17 cellular contexts compared by ENCODE assay signal in the genomic region with DNA sequence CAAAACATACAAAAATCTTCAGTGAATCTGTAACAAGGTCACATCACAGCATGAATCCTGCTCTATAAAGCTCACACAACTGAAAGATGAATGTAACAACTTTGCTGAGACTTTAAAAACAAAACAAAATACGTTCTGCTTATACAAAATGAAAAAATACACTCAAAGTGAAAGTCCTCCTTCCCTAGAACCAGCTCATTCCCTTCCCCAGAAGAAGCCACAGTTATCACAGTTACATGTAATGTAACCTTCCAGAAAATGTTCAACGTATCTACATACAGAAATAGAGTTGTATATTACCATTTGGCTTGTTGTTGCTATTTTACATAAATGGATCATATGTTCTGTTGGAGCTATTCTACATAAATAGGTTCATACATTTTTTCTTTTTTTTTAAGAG. TPM values are rescaled to one million over a fixed set of nuclear protein-coding genes. Genes with fewer than 3 reads are reported as not detected.
DNase-seq lines count a peak whose midpoint lies in the region; ATAC-seq, FAIRE-seq and TF ChIP-seq lines count a peak whose summit lies in the region.
"Had no signal": no experiment of that assay in that cellular context is flagged by ENCODE, and none has a peak within 500 bp of the region (broad histone marks: within the 10 kb centered on the region; RNA-seq: fewer than 3 reads in every experiment).

No MANE protein-coding gene starts in this region.

- H2AFZ ChIP-seq in neural cell (ENCODE audit: low read depth, low read length): no peak overlapping the region
- H2AFZ ChIP-seq: GM23338 had no signal

- no peaks in the 10 kb centered on the region for H3K27me3 Mint-ChIP-seq in activated T-helper 2 cell treated with anti-CD3 and anti-CD28 coated beads, Interferon-gamma antibody, Interleukin-2, Interleukin-4, amounts not matched to agents 10 μg/mL and 5 μg/mL and 100 μg/mL, durations not matched to agents 14 hours and 24 hours and 36 hours (ENCODE audit: low read depth)

- H3K4me1 Mint-ChIP-seq in activated T-helper 2 cell treated with anti-CD3 and anti-CD28 coated beads, Interferon-gamma antibody, Interleukin-2, Interleukin-4, amounts not matched to agents 10 μg/mL and 5 μg/mL and 100 μg/mL, durations not matched to agents 14 hours and 24 hours and 36 hours (ENCODE audit: low read depth): peaks cover 70% of the 10 kb centered on the region

- TF ChIP-seq RAD21 in neural cell (conservative IDR thresholded peaks at IDR 0.05): no peak

- peak; percentile 8 to 22 for ATAC-seq in activated CD4-positive, CD25-positive, alpha-beta regulatory T cell treated with anti-CD3 and anti-CD28 coated beads, Interleukin-2, amount 50 U/mL, for 24 hours
- ATAC-seq: GM23338, right cardiac atrium had no signal

- H3K4me2 ChIP-seq in neural cell (ENCODE audit: low read length): peak overlapping the region; percentile 86

- no peak overlapping the region for H3K9ac ChIP-seq in neural cell (ENCODE audit: low read length)

- TF ChIP-seq EP300 in neural cell (conservative IDR thresholded peaks at IDR 0.05; ENCODE audit: poor library complexity, severe bottlenecking): no peak

- H3K9me2 ChIP-seq in neural cell (ENCODE audit: insufficient read depth, low read length): no peaks in the 10 kb centered on the region

- no peak overlapping the region for H3K27ac ChIP-seq in neural cell (ENCODE audit: low read length)
- no peak overlapping the region for H3K27ac ChIP-seq in A673 (ENCODE audit: low read depth, low read length, poor library complexity, severe bottlenecking)
- H3K27ac ChIP-seq: 22Rv1, C4-2B had no signal

- H3K27me3 ChIP-seq in neural cell (ENCODE audit: insufficient read depth, low read depth, low read length): no peaks in the 10 kb centered on the region
- no peaks in the 10 kb centered on the region for H3K27me3 ChIP-seq in A673 (replicated peaks; ENCODE audit: insufficient read depth, low read depth, low read length, poor library complexity)

- H3K4me3 ChIP-seq in neural cell (ENCODE audit: low read length) (peak overlapping the region; percentile 97), A673 (ENCODE audit: low read depth, low read length, poor library complexity, severe bottlenecking) (no peak overlapping the region)
- H3K4me3 ChIP-seq: GM23338, lung had no signal

- no peak for DNase-seq in activated CD4-positive, CD25-positive, alpha-beta regulatory T cell (lab: John Stamatoyannopoulos, UW)
- no peak for DNase-seq in GM19239 (ENCODE audit: insufficient read length, low spot score)
- no peak for DNase-seq in activated T-helper 2 cell treated with anti-CD3 and anti-CD28 coated beads, Interferon-gamma antibody, Interleukin-2, Interleukin-4, amounts not matched to agents 10 μg/mL and 5 μg/mL and 100 μg/mL, durations not matched to agents 14 hours and 24 hours and 36 hours (ENCODE audit: low spot score)
- no peak for DNase-seq in NCI-H82 treated with DMSO at 0.1 percent for 48 hours (lab: John Stamatoyannopoulos, UW; ENCODE audit: unreplicated experiment)
- no peak for DNase-seq in effector CD8-positive, alpha-beta T cell (lab: John Stamatoyannopoulos, UW)
- DNase-seq in A673 (ENCODE audit: low spot score): no peak
- DNase-seq: amygdala, foreskin melanocyte, NCI-H1694, NCI-H446, right cardiac atrium had no signal

- FAIRE-seq in GM19239 (lab: Jason Lieb, UNC): peak; percentile 68

- no TSS peak for BruUV-seq in A673 (replicated peaks; lab: Mats Ljungman, UMichigan)

- no peaks in the 10 kb centered on the region for H4K20me1 ChIP-seq in neural cell (ENCODE audit: insufficient read depth)

- intact Hi-C loops in activated T-helper 2 cell treated with anti-CD3 and anti-CD28 coated beads, Interferon-gamma antibody, Interleukin-2, Interleukin-4, amounts not matched to agents 10 μg/mL and 5 μg/mL and 100 μg/mL, durations not matched to agents 14 hours and 24 hours and 36 hours (cut with micrococcal nuclease): loop anchor here (1.0 to 5.0 kb wide), 10 partner anchors 9 to 353 kb away; no protein-coding TSS in a partner anchor
- intact Hi-C loops in A673 (cut with micrococcal nuclease; ENCODE audit: unreplicated experiment): no loop called here

- no peaks in the 10 kb centered on the region for H3K9me3 ChIP-seq in neural cell (ENCODE audit: low read length)
- H3K9me3 ChIP-seq in A673 (ENCODE audit: low read depth, low read length, poor library complexity, severe bottlenecking): no peaks in the 10 kb centered on the region

- CTCF ChIA-PET in A673 (lab: Charles Lee): no interaction called here

- H3K4me1 ChIP-seq in A673 (ENCODE audit: insufficient read depth, low read length, poor library complexity, severe bottlenecking): peaks cover 6% of the 10 kb centered on the region

- POLR2A ChIA-PET in A673 (lab: Charles Lee; ENCODE audit: low non-redundant PET): no interaction called here

- H3K36me3 ChIP-seq in neural cell (ENCODE audit: insufficient read depth, low read length): peaks cover 4% of the 10 kb centered on the region
- H3K36me3 ChIP-seq in A673 (ENCODE audit: insufficient read depth, low read length, poor library complexity, severe bottlenecking): peaks cover 8% of the 10 kb centered on the region

- H3K27ac Mint-ChIP-seq in activated T-helper 2 cell treated with anti-CD3 and anti-CD28 coated beads, Interferon-gamma antibody, Interleukin-2, Interleukin-4, amounts not matched to agents 10 μg/mL and 5 μg/mL and 100 μg/mL, durations not matched to agents 14 hours and 24 hours and 36 hours: peak overlapping the region; percentile 99
- H3K27ac Mint-ChIP-seq: GM23338 had no signal

- peaks cover 71% of the 10 kb centered on the region for H3K36me3 Mint-ChIP-seq in activated T-helper 2 cell treated with anti-CD3 and anti-CD28 coated beads, Interferon-gamma antibody, Interleukin-2, Interleukin-4, amounts not matched to agents 10 μg/mL and 5 μg/mL and 100 μg/mL, durations not matched to agents 14 hours and 24 hours and 36 hours (ENCODE audit: low read depth)

- no peak for TF ChIP-seq CTCF in neural cell (IDR thresholded peaks at IDR 0.05; ENCODE audit: poor library complexity, severe bottlenecking)
- no peak for TF ChIP-seq CTCF in A673 (conservative IDR thresholded peaks at IDR 0.05; ENCODE audit: low read depth, low read length)

- H3F3A ChIP-seq in neural cell (ENCODE audit: insufficient read depth, low read length, poor library complexity, severe bottlenecking): no peaks in the 10 kb centered on the region

- peak overlapping the region; percentile 98 for H3K4me3 Mint-ChIP-seq in activated T-helper 2 cell treated with anti-CD3 and anti-CD28 coated beads, Interferon-gamma antibody, Interleukin-2, Interleukin-4, amounts not matched to agents 10 μg/mL and 5 μg/mL and 100 μg/mL, durations not matched to agents 14 hours and 24 hours and 36 hours (ENCODE audit: low read depth)
- H3K4me3 Mint-ChIP-seq: GM23338 had no signal

- peaks cover 37% of the 10 kb centered on the region for H3K79me2 ChIP-seq in neural cell (replicated peaks; ENCODE audit: insufficient read depth, low read length)

- H3K9me3 Mint-ChIP-seq in activated T-helper 2 cell treated with anti-CD3 and anti-CD28 coated beads, Interferon-gamma antibody, Interleukin-2, Interleukin-4, amounts not matched to agents 10 μg/mL and 5 μg/mL and 100 μg/mL, durations not matched to agents 14 hours and 24 hours and 36 hours: peaks cover 7% of the 10 kb centered on the region

TF ChIP-seq in neural cell, 6 proteins besides CTCF, POLR2A, EP300 and RAD21:
- TF ChIP-seq SMC3 (conservative IDR thresholded peaks at IDR 0.05; ENCODE audit: poor library complexity): no peak
- no peak for TF ChIP-seq EZH2 (IDR thresholded peaks at IDR 0.05; ENCODE audit: borderline replicate concordance, insufficient read depth, low read length, poor library complexity, severe bottlenecking)
- TF ChIP-seq REST (IDR thresholded peaks at IDR 0.05; ENCODE audit: borderline replicate concordance): no peak
- no peak for TF ChIP-seq TAF1 (IDR thresholded peaks at IDR 0.05; ENCODE audit: low read depth)
- TF ChIP-seq POLR2AphosphoS5 (IDR thresholded peaks at IDR 0.05): no peak
- TF ChIP-seq MXI1 (conservative IDR thresholded peaks at IDR 0.05; ENCODE audit: poor library complexity, severe bottlenecking): no peak

RNA-seq across cellular contexts. Expression of gene AUH, which starts 2.6 kb away (rescaled TPM):
- 58.2 and 62.6 TPM in 2 replicates for total RNA-seq in activated T-helper 2 cell treated with anti-CD3 and anti-CD28 coated beads, Interferon-gamma antibody, Interleukin-2, Interleukin-4, amounts not matched to agents 10 μg/mL and 5 μg/mL and 100 μg/mL, durations not matched to agents 14 hours and 24 hours and 36 hours
- polyA plus RNA-seq in neural cell: 29.6 and 42.6 TPM in 2 replicates
- 37.7 and 40.6 TPM in 2 replicates for polyA minus RNA-seq in neural cell
- total RNA-seq in A673 (2021): 12.3 and 15.4 TPM in 2 replicates
